In genomic region chr9:105881654-105882349, GRCh38 we compare ENCODE assay signal across 9 cellular contexts.
DNase-seq lines count a peak whose midpoint lies in the region; ATAC-seq, FAIRE-seq and TF ChIP-seq lines count a peak whose summit lies in the region.
"Had no signal": no experiment of that assay in that cellular context is flagged by ENCODE, and none has a peak within 500 bp of the region (broad histone marks: within the 10 kb centered on the region; RNA-seq: fewer than 3 reads in every experiment).

No MANE protein-coding gene starts in this region.

- no peaks in the 10 kb centered on the region for H3K4me1 ChIP-seq in kidney (ENCODE audit: control insufficient read depth in 1 of 2, insufficient read depth in 1 of 2, low read depth in 1 of 2, low read length in 2 of 2)

- H3K4me3 ChIP-seq in brain microvascular endothelial cell (ENCODE audit: low read depth, low read length), result no peak overlapping the region
- H3K4me3 ChIP-seq in kidney (ENCODE audit: low read length in 2 of 2), result no peak overlapping the region
- H3K4me3 ChIP-seq: BLaER1 treated with 17β-estradiol and CSF1 and Interleukin-3, amounts not matched to agents 10 nM and 100 nM had no signal

- in situ Hi-C loops in brain microvascular endothelial cell (cut with HindIII; ENCODE audit: low pct_ligation_motif_present, low sequenced_read_pairs), result no loop called here

- no peaks in the 10 kb centered on the region for H3K36me3 ChIP-seq in brain microvascular endothelial cell (replicated peaks)
- H3K36me3 ChIP-seq in kidney (ENCODE audit: control insufficient read depth in 1 of 2, insufficient read depth in 2 of 2, low read length in 2 of 2), result no peaks in the 10 kb centered on the region
- H3K36me3 ChIP-seq: BLaER1 treated with 17β-estradiol and CSF1 and Interleukin-3, amounts not matched to agents 10 nM and 100 nM had no signal

- no peaks in the 10 kb centered on the region for H3K27me3 ChIP-seq in brain microvascular endothelial cell (replicated peaks)
- H3K27me3 ChIP-seq: BLaER1 treated with 17β-estradiol and CSF1 and Interleukin-3, amounts not matched to agents 10 nM and 100 nM had no signal

- H3K9me3 ChIP-seq in kidney (ENCODE audit: control insufficient read depth in 1 of 2, low read length in 2 of 2), result no peaks in the 10 kb centered on the region
- H3K9me3 ChIP-seq: BLaER1 treated with 17β-estradiol and CSF1 and Interleukin-3, amounts not matched to agents 10 nM and 100 nM had no signal

- intact Hi-C loops in kidney (cut with DNase I), result no loop called here

- no peak overlapping the region for H3K9ac ChIP-seq in kidney (ENCODE audit: low read length in 2 of 2)
- H3K9ac ChIP-seq: BLaER1 treated with 17β-estradiol and CSF1 and Interleukin-3, amounts not matched to agents 10 nM and 100 nM had no signal

- no peak for FAIRE-seq in kidney (lab: Jason Lieb, UNC)

- H3K27ac ChIP-seq in brain microvascular endothelial cell (no peak overlapping the region), kidney (ENCODE audit: low read depth in 2 of 2, low read length in 2 of 2) (no peak overlapping the region)
- H3K27ac ChIP-seq: BLaER1 treated with 17β-estradiol and CSF1 and Interleukin-3, amounts not matched to agents 10 nM and 100 nM had no signal

- TF ChIP-seq CTCF in brain microvascular endothelial cell (IDR thresholded peaks at IDR 0.05; ENCODE audit: low read depth, low read length, missing control alignments) (peak; percentile 93), kidney (IDR thresholded peaks at IDR 0.05; ENCODE audit: borderline replicate concordance, extremely low read depth, insufficient read depth) (peak; percentile 76)

- DNase-seq in NCI-H187 (lab: John Stamatoyannopoulos, UW), result peak; percentile 5 to 20
- no peak for DNase-seq in NCI-H187 treated with DMSO at 0.1 percent for 48 hours (lab: John Stamatoyannopoulos, UW)
- DNase-seq in NCI-H1930 (lab: John Stamatoyannopoulos, UW), result peak; percentile 32 to 37
- peak; percentile 68 for DNase-seq in UCSD-AML1 (lab: John Stamatoyannopoulos, UW; ENCODE audit: unreplicated experiment)
- DNase-seq in brain microvascular endothelial cell, result peak; percentile 58
- DNase-seq in kidney, result no peak
- DNase-seq in stimulated activated CD4-positive, alpha-beta T cell treated with anti-CD3 and anti-CD28 coated beads, Interleukin-4, amount 100 ng/mL, for 24 hours, result peak; percentile 68

- peak; percentile 61 for ATAC-seq in HG02623 (IDR thresholded peaks at IDR 0.05; ENCODE audit: unreplicated experiment)

Comparison
In these comparisons a context has a peak if more than half of its experiments do, and no peak if none do; other contexts are left out.
1. DNase-seq: peak in NCI-H187 (2 of 2), NCI-H1930 (2 of 2), UCSD-AML1 (single experiment), brain microvascular endothelial cell (single experiment) and stimulated activated CD4-positive, alpha-beta T cell treated with anti-CD3 and anti-CD28 coated beads, Interleukin-4, amount 100 ng/mL, for 24 hours (single experiment); none in NCI-H187 treated with DMSO at 0.1 percent for 48 hours (single experiment) and kidney (single experiment).